In the genomic region with DNA sequence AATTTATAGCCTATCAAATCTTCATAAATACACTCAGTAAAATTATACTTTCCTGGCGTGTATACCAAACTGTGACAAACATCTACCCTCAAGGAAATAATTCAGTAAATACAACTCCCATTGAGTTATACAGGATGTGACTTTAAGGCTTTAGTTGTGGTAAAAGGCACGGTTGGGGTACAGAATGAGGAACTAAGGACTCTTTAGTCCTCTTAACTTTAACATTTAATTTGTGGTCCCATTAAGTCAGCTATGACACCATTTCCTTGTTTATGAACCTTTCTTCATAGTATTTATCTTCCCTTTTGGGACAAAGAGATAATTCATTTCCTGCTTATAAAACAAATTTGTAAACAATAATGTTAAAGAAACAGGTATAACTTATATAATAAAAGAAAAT, we compare ENCODE assay signal across 13 cellular contexts. TPM values are rescaled to one million over a fixed set of nuclear protein-coding genes. Genes with fewer than 3 reads are reported as not detected.
DNase-seq lines count a peak whose midpoint lies in the region; ATAC-seq and TF ChIP-seq lines count a peak whose summit lies in the region.
"Had no signal": no experiment of that assay in that cellular context is flagged by ENCODE, and none has a peak within 500 bp of the region (broad histone marks: within the 10 kb centered on the region; RNA-seq: fewer than 3 reads in every experiment).

No MANE protein-coding gene starts in this region.

- H3K36me3 Mint-ChIP-seq in CD4-positive, alpha-beta T cell (ENCODE audit: low read depth): peaks cover 28% of the 10 kb centered on the region

- intact Hi-C loops in CD4-positive, alpha-beta T cell (cut with DNase I, micrococcal nuclease): loop anchor here in 1 of 2 experiments (10.0 kb wide), 1 partner anchor 46 kb away; no protein-coding TSS in a partner anchor

- no peak overlapping the region for H3K27ac ChIP-seq in CD4-positive, alpha-beta T cell (ENCODE audit: low read depth, low read length)
- H3K27ac ChIP-seq in mesendoderm (ENCODE audit: low read depth, low read length): no peak overlapping the region
- H3K27ac ChIP-seq: thyroid gland had no signal

- no peak for DNase-seq in CD4-positive, alpha-beta T cell
- DNase-seq in SKM-1 (lab: John Stamatoyannopoulos, UW; ENCODE audit: unreplicated experiment) (peak; percentile 66), mesendoderm (no peak), cerebellum (ENCODE audit: low spot score) (no peak)
- DNase-seq in activated effector memory CD4-positive, alpha-beta T cell treated with anti-CD3 and anti-CD28 coated beads, Interleukin-2, amount 50 U/mL, for 16 hours: no peak
- DNase-seq: NCI-H2107, posterior cingulate gyrus, thyroid gland had no signal

- no peak overlapping the region for H2BK15ac ChIP-seq in mesendoderm (replicated peaks; ENCODE audit: low read depth)

- H3K4me2 ChIP-seq in mesendoderm (ENCODE audit: low read length): no peak overlapping the region

- no peaks in the 10 kb centered on the region for H3K9me3 ChIP-seq in CD4-positive, alpha-beta T cell (ENCODE audit: control insufficient read depth, low read length)
- H3K9me3 ChIP-seq: thyroid gland had no signal

- no peak overlapping the region for H3K56ac ChIP-seq in mesendoderm (ENCODE audit: low read length)

- POLR2A ChIA-PET in CD4-positive, alpha-beta T cell (lab: Charles Lee): interaction anchor here (1.3 to 2.1 kb wide), 3 partner anchors 21 to 80 kb away, joined by 3 to 9 read pairs (median 5); partner anchors contain the start of genes SMC4 and TRIM59

- H2BK5ac ChIP-seq in mesendoderm (ENCODE audit: low read length): no peak overlapping the region

- H4K5ac ChIP-seq in mesendoderm (ENCODE audit: low read length): no peak overlapping the region

- H2BK120ac ChIP-seq in mesendoderm (ENCODE audit: low read depth, low read length): no peak overlapping the region

- H3K27me3 ChIP-seq in CD4-positive, alpha-beta T cell (ENCODE audit: control insufficient read depth, insufficient read depth, low read length): no peaks in the 10 kb centered on the region
- H3K27me3 ChIP-seq in mesendoderm (ENCODE audit: insufficient read depth, low read length, poor library complexity): no peaks in the 10 kb centered on the region
- H3K27me3 ChIP-seq: thyroid gland had no signal

- H3K27ac Mint-ChIP-seq in CD4-positive, alpha-beta T cell: no peak overlapping the region
- H3K27ac Mint-ChIP-seq: dendritic cell treated with granulocyte-macrophage colony-stimulating factor and Interleukin-4, amounts not matched to agents 40 ng/mL and 50 ng/mL, for 4 days had no signal

- no peak overlapping the region for H3K4me3 ChIP-seq in mesendoderm (ENCODE audit: low read length)
- H3K4me3 ChIP-seq: lung, thyroid gland had no signal

- no peak overlapping the region for H3K9ac ChIP-seq in mesendoderm (ENCODE audit: low read length)

- no peak overlapping the region for H2AK5ac ChIP-seq in mesendoderm (ENCODE audit: low read length)

- H3K23ac ChIP-seq in mesendoderm (ENCODE audit: low read length): no peak overlapping the region

- no peak for TF ChIP-seq CTCF in CD4-positive, alpha-beta T cell (IDR thresholded peaks at IDR 0.05)

- H3K9me3 Mint-ChIP-seq in CD4-positive, alpha-beta T cell: no peaks in the 10 kb centered on the region
- H3K9me3 Mint-ChIP-seq: dendritic cell treated with granulocyte-macrophage colony-stimulating factor and Interleukin-4, amounts not matched to agents 40 ng/mL and 50 ng/mL, for 4 days had no signal

- H3K27me3 Mint-ChIP-seq in CD4-positive, alpha-beta T cell: no peaks in the 10 kb centered on the region
- H3K27me3 Mint-ChIP-seq: dendritic cell treated with granulocyte-macrophage colony-stimulating factor and Interleukin-4, amounts not matched to agents 40 ng/mL and 50 ng/mL, for 4 days had no signal

- no peaks in the 10 kb centered on the region for H3K4me1 ChIP-seq in mesendoderm (ENCODE audit: control insufficient read depth, low read depth, low read length)

- H3K4me3 Mint-ChIP-seq in CD4-positive, alpha-beta T cell: no peak overlapping the region
- H3K4me3 Mint-ChIP-seq: dendritic cell treated with granulocyte-macrophage colony-stimulating factor and Interleukin-4, amounts not matched to agents 40 ng/mL and 50 ng/mL, for 4 days had no signal

- no peak overlapping the region for H3K18ac ChIP-seq in mesendoderm (ENCODE audit: low read length)

- WGBS in mesendoderm (ENCODE audit: extremely low coverage, insufficient coverage, low lambda C conversion rate): no CpG with 5 or more reads among the region's 2 CpGs

- ATAC-seq in CD4-positive, alpha-beta T cell (ENCODE audit: poor library complexity): peak; percentile 63
- ATAC-seq in GM19467 (IDR thresholded peaks at IDR 0.05; ENCODE audit: unreplicated experiment): peak; percentile 76
- ATAC-seq in HG03457 (IDR thresholded peaks at IDR 0.05; ENCODE audit: unreplicated experiment): peak; percentile 70
- no peak for ATAC-seq in HG03045 (IDR thresholded peaks at IDR 0.05; ENCODE audit: unreplicated experiment)

- peaks cover 38% of the 10 kb centered on the region for H3K4me1 Mint-ChIP-seq in CD4-positive, alpha-beta T cell (ENCODE audit: low read depth)

- H3K4ac ChIP-seq in mesendoderm (ENCODE audit: low read depth, low read length): no peak overlapping the region

- no peaks in the 10 kb centered on the region for H3K79me2 ChIP-seq in mesendoderm (ENCODE audit: control insufficient read depth, insufficient read depth, low read length)

- CTCF ChIA-PET in CD4-positive, alpha-beta T cell (lab: Charles Lee): interaction anchor here (1.4 kb wide), 1 partner anchor 26 kb away, joined by 4 read pairs; no protein-coding TSS in a partner anchor

- no peaks in the 10 kb centered on the region for H3K36me3 ChIP-seq in mesendoderm (ENCODE audit: control insufficient read depth, insufficient read depth, low read length)

- H3K79me1 ChIP-seq in mesendoderm (ENCODE audit: low read length): no peaks in the 10 kb centered on the region

- H4K8ac ChIP-seq in mesendoderm (ENCODE audit: low read depth, low read length): no peak overlapping the region

RNA-seq across cellular contexts. Expression of gene IFT80, which starts 30.2 kb away (rescaled TPM):
- total RNA-seq in CD4-positive, alpha-beta T cell: 10 to 100 TPM; 16.1 to 18.2 TPM
- polyA plus RNA-seq in mesendoderm (2013, experiment 1 of 2): 10.7 TPM
- polyA plus RNA-seq in mesendoderm (2013, experiment 2 of 2): 8.9 TPM
- total RNA-seq in cerebellum: 55.4 TPM

RNA-seq across cellular contexts. Expression of gene SMC4, which starts 30.6 kb away (rescaled TPM):
- 10 to 100 TPM; 52.3 to 58.8 TPM for total RNA-seq in CD4-positive, alpha-beta T cell
- 263 TPM for polyA plus RNA-seq in mesendoderm (2013, experiment 1 of 2)
- 257 TPM for polyA plus RNA-seq in mesendoderm (2013, experiment 2 of 2)
- total RNA-seq in cerebellum: 69.8 TPM
